In genomic region chrX:16695079-16695676, GRCh38 we compare ENCODE assay signal across 9 cellular contexts. TPM values are rescaled to one million over a fixed set of nuclear protein-coding genes. Genes with fewer than 3 reads are reported as not detected.
DNase-seq lines count a peak whose midpoint lies in the region; ATAC-seq and TF ChIP-seq lines count a peak whose summit lies in the region.
"Had no signal": no experiment of that assay in that cellular context is flagged by ENCODE, and none has a peak within 500 bp of the region (broad histone marks: within the 10 kb centered on the region; RNA-seq: fewer than 3 reads in every experiment).

No MANE protein-coding gene starts in this region.

- H3K36me3 ChIP-seq in esophagus muscularis mucosa (peaks cover 0 to 53% (median 25%) of the 10 kb centered on the region in 4 donors), neutrophil (peaks cover 3% of the 10 kb centered on the region), upper lobe of left lung (peaks cover 0 to 24% (median 10%) of the 10 kb centered on the region in 4 donors), neuronal stem cell (replicated peaks in 1 of 2; ENCODE audit: control insufficient read depth in 2 of 2, insufficient read depth in 2 of 2, low read length in 2 of 2) (peaks cover 14 to 81% of the 10 kb centered on the region in 2 donors)

- no peak overlapping the region for H3K9ac ChIP-seq in neuronal stem cell (ENCODE audit: low read depth, low read length, poor library complexity)

- TF ChIP-seq CTCF in esophagus muscularis mucosa (IDR thresholded peaks at IDR 0.05) (peak; percentile 85 to 92 (median 86)), neutrophil (IDR thresholded peaks at IDR 0.05) (peak; percentile 82), upper lobe of left lung (IDR thresholded peaks at IDR 0.05) (peak; percentile 67 to 95 (median 81))

- H3K4me1 ChIP-seq in esophagus muscularis mucosa (no peaks in the 10 kb centered on the region), neutrophil (ENCODE audit: control insufficient read depth in 1 of 2, insufficient read depth in 1 of 2, low read depth in 1 of 2, low read length in 1 of 2) (no peaks in the 10 kb centered on the region), upper lobe of left lung (no peaks in the 10 kb centered on the region), neuronal stem cell (ENCODE audit: control insufficient read depth in 2 of 2, insufficient read depth in 1 of 2, low read depth in 1 of 2, low read length in 2 of 2) (no peaks in the 10 kb centered on the region)

- no peak overlapping the region for H3K14ac ChIP-seq in neuronal stem cell (ENCODE audit: low read length)

- DNase-seq in Caki2 (ENCODE audit: low read depth) (peak; percentile 27), NCI-H748 treated with DMSO at 0.1 percent for 48 hours (lab: John Stamatoyannopoulos, UW) (peak; percentile 34), activated T-cell treated with anti-CD3 and anti-CD28 coated beads for 1 hour (ENCODE audit: low read depth) (peak; percentile 55), esophagus muscularis mucosa (ENCODE audit: extremely low spot score) (no peak), upper lobe of left lung (peak in 1 of 2 donors; percentile 49), neuronal stem cell (ENCODE audit: low spot score) (no peak)

- no peaks in the 10 kb centered on the region for H3K79me1 ChIP-seq in neuronal stem cell (ENCODE audit: low read depth, low read length)

- H3K27me3 ChIP-seq in esophagus muscularis mucosa (no peaks in the 10 kb centered on the region), neutrophil (no peaks in the 10 kb centered on the region), upper lobe of left lung (no peaks in the 10 kb centered on the region), neuronal stem cell (ENCODE audit: control insufficient read depth in 3 of 3, insufficient read depth in 3 of 3, low read depth in 1 of 3, low read length in 3 of 3) (no peaks in the 10 kb centered on the region)

- H4K8ac ChIP-seq in neuronal stem cell (ENCODE audit: low read depth, low read length), result no peak overlapping the region

- no peak overlapping the region for H3K23ac ChIP-seq in neuronal stem cell (ENCODE audit: low read depth, low read length, poor library complexity)

- H3K4me3 ChIP-seq in esophagus muscularis mucosa, result no peak overlapping the region
- H3K4me3 ChIP-seq in neutrophil (ENCODE audit: low read depth in 1 of 2, low read length in 1 of 2), result no peak overlapping the region
- no peak overlapping the region for H3K4me3 ChIP-seq in upper lobe of left lung
- no peak overlapping the region for H3K4me3 ChIP-seq in neuronal stem cell (ENCODE audit: low read length in 2 of 2)

- peaks cover 0 to 4% (median 0%) of the 10 kb centered on the region in 4 donors for H3K9me3 ChIP-seq in esophagus muscularis mucosa
- no peaks in the 10 kb centered on the region for H3K9me3 ChIP-seq in neutrophil
- no peaks in the 10 kb centered on the region for H3K9me3 ChIP-seq in upper lobe of left lung
- no peaks in the 10 kb centered on the region for H3K9me3 ChIP-seq in neuronal stem cell (replicated peaks in 1 of 2; ENCODE audit: control insufficient read depth in 2 of 2, insufficient read depth in 1 of 2, low read depth in 1 of 2, low read length in 2 of 2)

- no peak overlapping the region for H2AK5ac ChIP-seq in neuronal stem cell (ENCODE audit: low read depth, low read length)

- no peak for TF ChIP-seq POLR2A in esophagus muscularis mucosa (IDR thresholded peaks at IDR 0.05; ENCODE audit: low read depth)
- no peak for TF ChIP-seq POLR2A in upper lobe of left lung (IDR thresholded peaks at IDR 0.05)

- no peak overlapping the region for H3K4ac ChIP-seq in neuronal stem cell (ENCODE audit: low read length)

- H2AFZ ChIP-seq in neuronal stem cell (ENCODE audit: low read length), result no peak overlapping the region

- intact Hi-C loops in esophagus muscularis mucosa (cut with DNase I), result no loop called here

- no peak overlapping the region for H3K4me2 ChIP-seq in neuronal stem cell (ENCODE audit: insufficient read depth, low read length, poor library complexity, severe bottlenecking)

- H2BK5ac ChIP-seq in neuronal stem cell (ENCODE audit: low read length), result no peak overlapping the region

- H4K91ac ChIP-seq in neuronal stem cell (ENCODE audit: low read depth, low read length, poor library complexity), result no peak overlapping the region

- no peak for TF ChIP-seq EP300 in esophagus muscularis mucosa (IDR thresholded peaks at IDR 0.05)
- TF ChIP-seq EP300 in upper lobe of left lung (IDR thresholded peaks at IDR 0.05), result no peak

- H2BK15ac ChIP-seq in neuronal stem cell (ENCODE audit: low read length), result no peak overlapping the region

- WGBS in esophagus muscularis mucosa, result 48% methylated on average over 10 of the region's 10 CpGs
- 49 to 56% methylated on average over 10 of the region's 10 CpGs for WGBS in upper lobe of left lung, 2 donors
- no CpG with 5 or more reads among the region's 10 CpGs for WGBS in neuronal stem cell (ENCODE audit: extremely low coverage in 2 of 2, insufficient read length in 2 of 2, insufficient replicate concordance in 1 of 2), 2 donors

- H3K27ac ChIP-seq in esophagus muscularis mucosa (replicated peaks in 1 of 4) (no peak overlapping the region), neutrophil (no peak overlapping the region), upper lobe of left lung (no peak overlapping the region), neuronal stem cell (replicated peaks; ENCODE audit: low read length) (no peak overlapping the region)

- in situ Hi-C loops in Caki2 (cut with HindIII; ENCODE audit: low pct_unique_long_range_greater_than_20kb, low sequenced_read_pairs), result no loop called here

- H2BK120ac ChIP-seq in neuronal stem cell (ENCODE audit: low read depth, low read length), result no peak overlapping the region

- ATAC-seq in GM21619 (IDR thresholded peaks at IDR 0.05; ENCODE audit: unreplicated experiment), result peak; percentile 72
- ATAC-seq in upper lobe of left lung (ENCODE audit: low FRiP score in 2 of 2), result peak; percentile 67 to 72

- H2BK12ac ChIP-seq in neuronal stem cell (ENCODE audit: low read length), result no peak overlapping the region

- no peak overlapping the region for H3K18ac ChIP-seq in neuronal stem cell (ENCODE audit: low read length)

RNA-seq across cellular contexts. Expression of gene CTPS2, which starts 17.3 kb away (rescaled TPM):
- 20.0 and 40.9 TPM in 2 replicates for total RNA-seq in Caki2 (2014; rRNA removed; shearing (Covaris generic); ENCODE audit: low replicate concordance)
- 10 to 100 TPM in 3 of 4 donors, 1 to 10 TPM in 1; 9.8 to 18.3 (median 13.7) TPM for total RNA-seq in esophagus muscularis mucosa
- 10 to 100 TPM in 3 of 6 donors, 1 to 10 TPM in 3; 5.1 to 30.1 (median 10.7) TPM for total RNA-seq in upper lobe of left lung
- 19.2 TPM for polyA plus RNA-seq in neuronal stem cell (2013, experiment 1 of 2)
- polyA plus RNA-seq in neuronal stem cell (2013, experiment 2 of 2), result 19.3 TPM

RNA-seq across cellular contexts. Expression of gene SYAP1, which starts 24.2 kb away (rescaled TPM):
- 54.8 and 56.8 TPM in 2 replicates for total RNA-seq in Caki2 (2014; rRNA removed; shearing (Covaris generic); ENCODE audit: low replicate concordance)
- total RNA-seq in esophagus muscularis mucosa, result 10 to 100 TPM; 22.5 to 30.9 (median 28.5) TPM
- 10 to 100 TPM; 12.6 to 41.2 (median 22.6) TPM for total RNA-seq in upper lobe of left lung
- 11.1 TPM for polyA plus RNA-seq in neuronal stem cell (2013, experiment 1 of 2)
- 11.7 TPM for polyA plus RNA-seq in neuronal stem cell (2013, experiment 2 of 2)

RNA-seq across cellular contexts. Expression of gene S100G, which starts 45.2 kb away (rescaled TPM):
- not detected in 2 replicates for total RNA-seq in Caki2 (2014; rRNA removed; shearing (Covaris generic); ENCODE audit: low replicate concordance)
- total RNA-seq in esophagus muscularis mucosa (not detected), upper lobe of left lung (under 1 TPM in 1 of 6 donors, not detected in 5; 0.54 TPM)
- not detected for polyA plus RNA-seq in neuronal stem cell (2013, experiment 1 of 2)
- not detected for polyA plus RNA-seq in neuronal stem cell (2013, experiment 2 of 2)
- total RNA-seq: urinary bladder had no signal
- polyA plus RNA-seq: urinary bladder had no signal

Comparison
In these comparisons a context has a peak if more than half of its experiments do, and no peak if none do; other contexts are left out.
1. DNase-seq: peak in Caki2 (single experiment), NCI-H748 treated with DMSO at 0.1 percent for 48 hours (single experiment) and activated T-cell treated with anti-CD3 and anti-CD28 coated beads for 1 hour (single experiment); none in esophagus muscularis mucosa (single experiment) and neuronal stem cell (single experiment).
2. Peak in every context shown above with its lines, with median percentiles within 50 percentile points of each other: CTCF ChIP-seq.